In the genomic region with DNA sequence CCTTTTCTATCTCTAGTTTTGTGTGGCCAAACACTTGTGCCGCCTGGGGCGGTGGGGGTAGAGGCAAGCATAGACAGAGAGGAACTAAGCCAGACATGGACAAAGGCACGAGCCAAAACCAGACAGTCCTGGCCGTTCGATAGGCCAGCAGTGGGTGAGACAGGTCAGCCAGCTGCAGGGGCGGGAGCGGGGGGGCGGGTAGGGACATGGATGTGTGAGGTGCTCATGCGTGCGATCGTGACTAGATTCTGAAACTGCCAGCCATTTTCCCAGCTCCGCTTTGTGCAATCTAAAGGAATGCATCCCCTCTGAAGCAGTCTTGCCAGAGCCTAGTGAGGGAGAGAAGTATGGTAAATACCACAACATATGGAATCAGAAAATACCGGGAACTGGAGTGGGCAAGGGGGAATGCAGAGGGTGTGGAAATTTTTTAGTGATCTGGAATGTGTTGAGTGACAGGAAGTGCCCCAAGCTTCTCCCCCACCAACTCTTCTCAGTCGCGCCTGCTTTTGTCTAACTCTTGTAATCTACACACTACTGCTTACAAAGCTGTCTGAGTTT, we compare ENCODE assay signal across 1 cellular context.
A peak's percentile ranks its signal among the peaks of the same experiment; 100 is the strongest.
TF ChIP-seq lines count a peak whose summit lies in the region.

No MANE protein-coding gene starts in this region.

TF ChIP-seq in GM12878, 131 proteins besides CTCF, POLR2A, EP300 and RAD21 (continued from another document and continues in another):
- TF ChIP-seq NRF1 (conservative IDR thresholded peaks at IDR 0.05; ENCODE audit: low read depth, low read length) (no peak), EED (IDR thresholded peaks at IDR 0.05; ENCODE audit: low read depth) (peak; percentile 91), CBX5 (IDR thresholded peaks at IDR 0.05; ENCODE audit: low read depth) (0 out of 2 replicates have a peak, but pooled peaks have one; percentile 53), MYC (IDR thresholded peaks at IDR 0.05; ENCODE audit: insufficient read depth, insufficient read length, insufficient replicate concordance, low read length, severe bottlenecking) (no peak), IKZF2 (IDR thresholded peaks at IDR 0.05) (peak; percentile 95), RAD51 (IDR thresholded peaks at IDR 0.05) (no peak), MEF2A (IDR thresholded peaks at IDR 0.05; ENCODE audit: insufficient read depth, low read depth, low read length) (0 out of 2 replicates have a peak, but pooled peaks have one; percentile 5), TARDBP (IDR thresholded peaks at IDR 0.05; ENCODE audit: borderline replicate concordance) (no peak), RFX5 (IDR thresholded peaks at IDR 0.05; ENCODE audit: low read depth, low read length) (no peak), PAX8 (IDR thresholded peaks at IDR 0.05) (peak; percentile 88), KDM1A (IDR thresholded peaks at IDR 0.05; ENCODE audit: borderline replicate concordance) (no peak), IRF4 (IDR thresholded peaks at IDR 0.05; ENCODE audit: low read depth, low read length) (0 out of 2 replicates have a peak, but pooled peaks have one; percentile 53), ZBED1 (IDR thresholded peaks at IDR 0.05; ENCODE audit: borderline replicate concordance) (no peak), SIN3A (IDR thresholded peaks at IDR 0.05; ENCODE audit: low read depth, low read length) (peak; percentile 84; the same call in 1 of the 2 replicates), SPI1 (IDR thresholded peaks at IDR 0.05; ENCODE audit: borderline replicate concordance, insufficient read depth, low read depth, low read length) (peak; percentile 34; the same call in 1 of the 2 replicates), POLR2AphosphoS2 (IDR thresholded peaks at IDR 0.05; ENCODE audit: low read depth, low read length) (peak; percentile 74; the same call in 1 of the 2 replicates), NR2F1 (conservative IDR thresholded peaks at IDR 0.05) (peak; percentile 77), SMARCA5 (IDR thresholded peaks at IDR 0.05) (no peak; the same call in 1 of the 2 replicates), NFXL1 (IDR thresholded peaks at IDR 0.05; ENCODE audit: borderline replicate concordance) (no peak), NR2C1 (IDR thresholded peaks at IDR 0.05) (no peak), RB1 (IDR thresholded peaks at IDR 0.05; ENCODE audit: borderline replicate concordance) (no peak), FOXM1 (IDR thresholded peaks at IDR 0.05; ENCODE audit: low read depth, low read length) (no peak), TCF12 (IDR thresholded peaks at IDR 0.05; ENCODE audit: low read depth, low read length) (peak; percentile 85), HCFC1 (IDR thresholded peaks at IDR 0.05; ENCODE audit: low read length) (no peak), FOXK2 (IDR thresholded peaks at IDR 0.05) (no peak), SUPT20H (IDR thresholded peaks at IDR 0.05; ENCODE audit: borderline replicate concordance, control insufficient read depth, low read depth, low read length) (no peak), MYB (IDR thresholded peaks at IDR 0.05; ENCODE audit: borderline replicate concordance, low read depth, low read length) (no peak), CHD1 (IDR thresholded peaks at IDR 0.05; ENCODE audit: low read depth, low read length) (no peak), SREBF1 (IDR thresholded peaks at IDR 0.05; ENCODE audit: low read length) (no peak), YBX1 (IDR thresholded peaks at IDR 0.05) (no peak), POU2F2 (IDR thresholded peaks at IDR 0.05; ENCODE audit: borderline replicate concordance, low read depth, low read length) (no peak; the same call in 1 of the 3 replicates), ESRRA (IDR thresholded peaks at IDR 0.05; ENCODE audit: low read length) (no peak), RCOR1 (conservative IDR thresholded peaks at IDR 0.05; ENCODE audit: low read depth, low read length) (no peak), TBL1XR1 (IDR thresholded peaks at IDR 0.05; ENCODE audit: low read depth, low read length) (no peak), CBX3 (IDR thresholded peaks at IDR 0.05; ENCODE audit: borderline replicate concordance, low read depth) (no peak), CHD2 (IDR thresholded peaks at IDR 0.05; ENCODE audit: borderline replicate concordance, low read depth, low read length) (peak; percentile 40; the same call in 1 of the 2 replicates), SMAD1 (IDR thresholded peaks at IDR 0.05; ENCODE audit: low read depth, partially characterized antibody) (no peak), IKZF1 (conservative IDR thresholded peaks at IDR 0.05) (peak; percentile 96)
- TF ChIP-seq, protein P1, sequence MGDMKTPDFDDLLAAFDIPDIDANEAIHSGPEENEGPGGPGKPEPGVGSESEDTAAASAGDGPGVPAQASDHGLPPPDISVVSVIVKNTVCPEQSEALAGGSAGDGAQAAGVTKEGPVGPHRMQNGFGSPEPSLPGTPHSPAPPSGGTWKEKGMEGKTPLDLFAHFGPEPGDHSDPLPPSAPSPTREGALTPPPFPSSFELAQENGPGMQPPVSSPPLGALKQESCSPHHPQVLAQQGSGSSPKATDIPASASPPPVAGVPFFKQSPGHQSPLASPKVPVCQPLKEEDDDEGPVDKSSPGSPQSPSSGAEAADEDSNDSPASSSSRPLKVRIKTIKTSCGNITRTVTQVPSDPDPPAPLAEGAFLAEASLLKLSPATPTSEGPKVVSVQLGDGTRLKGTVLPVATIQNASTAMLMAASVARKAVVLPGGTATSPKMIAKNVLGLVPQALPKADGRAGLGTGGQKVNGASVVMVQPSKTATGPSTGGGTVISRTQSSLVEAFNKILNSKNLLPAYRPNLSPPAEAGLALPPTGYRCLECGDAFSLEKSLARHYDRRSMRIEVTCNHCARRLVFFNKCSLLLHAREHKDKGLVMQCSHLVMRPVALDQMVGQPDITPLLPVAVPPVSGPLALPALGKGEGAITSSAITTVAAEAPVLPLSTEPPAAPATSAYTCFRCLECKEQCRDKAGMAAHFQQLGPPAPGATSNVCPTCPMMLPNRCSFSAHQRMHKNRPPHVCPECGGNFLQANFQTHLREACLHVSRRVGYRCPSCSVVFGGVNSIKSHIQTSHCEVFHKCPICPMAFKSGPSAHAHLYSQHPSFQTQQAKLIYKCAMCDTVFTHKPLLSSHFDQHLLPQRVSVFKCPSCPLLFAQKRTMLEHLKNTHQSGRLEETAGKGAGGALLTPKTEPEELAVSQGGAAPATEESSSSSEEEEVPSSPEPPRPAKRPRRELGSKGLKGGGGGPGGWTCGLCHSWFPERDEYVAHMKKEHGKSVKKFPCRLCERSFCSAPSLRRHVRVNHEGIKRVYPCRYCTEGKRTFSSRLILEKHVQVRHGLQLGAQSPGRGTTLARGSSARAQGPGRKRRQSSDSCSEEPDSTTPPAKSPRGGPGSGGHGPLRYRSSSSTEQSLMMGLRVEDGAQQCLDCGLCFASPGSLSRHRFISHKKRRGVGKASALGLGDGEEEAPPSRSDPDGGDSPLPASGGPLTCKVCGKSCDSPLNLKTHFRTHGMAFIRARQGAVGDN (IDR thresholded peaks at IDR 0.05) = peak; percentile 63
- TF ChIP-seq, protein P2, sequence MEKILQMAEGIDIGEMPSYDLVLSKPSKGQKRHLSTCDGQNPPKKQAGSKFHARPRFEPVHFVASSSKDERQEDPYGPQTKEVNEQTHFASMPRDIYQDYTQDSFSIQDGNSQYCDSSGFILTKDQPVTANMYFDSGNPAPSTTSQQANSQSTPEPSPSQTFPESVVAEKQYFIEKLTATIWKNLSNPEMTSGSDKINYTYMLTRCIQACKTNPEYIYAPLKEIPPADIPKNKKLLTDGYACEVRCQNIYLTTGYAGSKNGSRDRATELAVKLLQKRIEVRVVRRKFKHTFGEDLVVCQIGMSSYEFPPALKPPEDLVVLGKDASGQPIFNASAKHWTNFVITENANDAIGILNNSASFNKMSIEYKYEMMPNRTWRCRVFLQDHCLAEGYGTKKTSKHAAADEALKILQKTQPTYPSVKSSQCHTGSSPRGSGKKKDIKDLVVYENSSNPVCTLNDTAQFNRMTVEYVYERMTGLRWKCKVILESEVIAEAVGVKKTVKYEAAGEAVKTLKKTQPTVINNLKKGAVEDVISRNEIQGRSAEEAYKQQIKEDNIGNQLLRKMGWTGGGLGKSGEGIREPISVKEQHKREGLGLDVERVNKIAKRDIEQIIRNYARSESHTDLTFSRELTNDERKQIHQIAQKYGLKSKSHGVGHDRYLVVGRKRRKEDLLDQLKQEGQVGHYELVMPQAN (conservative IDR thresholded peaks at IDR 0.05) = 0 out of 2 replicates have a peak, but pooled peaks have one; percentile 41
- TF ChIP-seq, protein P3, sequence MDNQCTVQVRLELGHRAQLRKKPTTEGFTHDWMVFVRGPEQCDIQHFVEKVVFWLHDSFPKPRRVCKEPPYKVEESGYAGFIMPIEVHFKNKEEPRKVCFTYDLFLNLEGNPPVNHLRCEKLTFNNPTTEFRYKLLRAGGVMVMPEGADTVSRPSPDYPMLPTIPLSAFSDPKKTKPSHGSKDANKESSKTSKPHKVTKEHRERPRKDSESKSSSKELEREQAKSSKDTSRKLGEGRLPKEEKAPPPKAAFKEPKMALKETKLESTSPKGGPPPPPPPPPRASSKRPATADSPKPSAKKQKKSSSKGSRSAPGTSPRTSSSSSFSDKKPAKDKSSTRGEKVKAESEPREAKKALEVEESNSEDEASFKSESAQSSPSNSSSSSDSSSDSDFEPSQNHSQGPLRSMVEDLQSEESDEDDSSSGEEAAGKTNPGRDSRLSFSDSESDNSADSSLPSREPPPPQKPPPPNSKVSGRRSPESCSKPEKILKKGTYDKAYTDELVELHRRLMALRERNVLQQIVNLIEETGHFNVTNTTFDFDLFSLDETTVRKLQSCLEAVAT (IDR thresholded peaks at IDR 0.05) = peak; percentile 79
- TF ChIP-seq, protein P4, sequence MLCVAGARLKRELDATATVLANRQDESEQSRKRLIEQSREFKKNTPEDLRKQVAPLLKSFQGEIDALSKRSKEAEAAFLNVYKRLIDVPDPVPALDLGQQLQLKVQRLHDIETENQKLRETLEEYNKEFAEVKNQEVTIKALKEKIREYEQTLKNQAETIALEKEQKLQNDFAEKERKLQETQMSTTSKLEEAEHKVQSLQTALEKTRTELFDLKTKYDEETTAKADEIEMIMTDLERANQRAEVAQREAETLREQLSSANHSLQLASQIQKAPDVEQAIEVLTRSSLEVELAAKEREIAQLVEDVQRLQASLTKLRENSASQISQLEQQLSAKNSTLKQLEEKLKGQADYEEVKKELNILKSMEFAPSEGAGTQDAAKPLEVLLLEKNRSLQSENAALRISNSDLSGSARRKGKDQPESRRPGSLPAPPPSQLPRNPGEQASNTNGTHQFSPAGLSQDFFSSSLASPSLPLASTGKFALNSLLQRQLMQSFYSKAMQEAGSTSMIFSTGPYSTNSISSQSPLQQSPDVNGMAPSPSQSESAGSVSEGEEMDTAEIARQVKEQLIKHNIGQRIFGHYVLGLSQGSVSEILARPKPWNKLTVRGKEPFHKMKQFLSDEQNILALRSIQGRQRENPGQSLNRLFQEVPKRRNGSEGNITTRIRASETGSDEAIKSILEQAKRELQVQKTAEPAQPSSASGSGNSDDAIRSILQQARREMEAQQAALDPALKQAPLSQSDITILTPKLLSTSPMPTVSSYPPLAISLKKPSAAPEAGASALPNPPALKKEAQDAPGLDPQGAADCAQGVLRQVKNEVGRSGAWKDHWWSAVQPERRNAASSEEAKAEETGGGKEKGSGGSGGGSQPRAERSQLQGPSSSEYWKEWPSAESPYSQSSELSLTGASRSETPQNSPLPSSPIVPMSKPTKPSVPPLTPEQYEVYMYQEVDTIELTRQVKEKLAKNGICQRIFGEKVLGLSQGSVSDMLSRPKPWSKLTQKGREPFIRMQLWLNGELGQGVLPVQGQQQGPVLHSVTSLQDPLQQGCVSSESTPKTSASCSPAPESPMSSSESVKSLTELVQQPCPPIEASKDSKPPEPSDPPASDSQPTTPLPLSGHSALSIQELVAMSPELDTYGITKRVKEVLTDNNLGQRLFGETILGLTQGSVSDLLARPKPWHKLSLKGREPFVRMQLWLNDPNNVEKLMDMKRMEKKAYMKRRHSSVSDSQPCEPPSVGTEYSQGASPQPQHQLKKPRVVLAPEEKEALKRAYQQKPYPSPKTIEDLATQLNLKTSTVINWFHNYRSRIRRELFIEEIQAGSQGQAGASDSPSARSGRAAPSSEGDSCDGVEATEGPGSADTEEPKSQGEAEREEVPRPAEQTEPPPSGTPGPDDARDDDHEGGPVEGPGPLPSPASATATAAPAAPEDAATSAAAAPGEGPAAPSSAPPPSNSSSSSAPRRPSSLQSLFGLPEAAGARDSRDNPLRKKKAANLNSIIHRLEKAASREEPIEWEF (IDR thresholded peaks at IDR 0.05; ENCODE audit: insufficient replicate concordance, low read depth, low read length) = no peak
- TF ChIP-seq, protein P5, sequence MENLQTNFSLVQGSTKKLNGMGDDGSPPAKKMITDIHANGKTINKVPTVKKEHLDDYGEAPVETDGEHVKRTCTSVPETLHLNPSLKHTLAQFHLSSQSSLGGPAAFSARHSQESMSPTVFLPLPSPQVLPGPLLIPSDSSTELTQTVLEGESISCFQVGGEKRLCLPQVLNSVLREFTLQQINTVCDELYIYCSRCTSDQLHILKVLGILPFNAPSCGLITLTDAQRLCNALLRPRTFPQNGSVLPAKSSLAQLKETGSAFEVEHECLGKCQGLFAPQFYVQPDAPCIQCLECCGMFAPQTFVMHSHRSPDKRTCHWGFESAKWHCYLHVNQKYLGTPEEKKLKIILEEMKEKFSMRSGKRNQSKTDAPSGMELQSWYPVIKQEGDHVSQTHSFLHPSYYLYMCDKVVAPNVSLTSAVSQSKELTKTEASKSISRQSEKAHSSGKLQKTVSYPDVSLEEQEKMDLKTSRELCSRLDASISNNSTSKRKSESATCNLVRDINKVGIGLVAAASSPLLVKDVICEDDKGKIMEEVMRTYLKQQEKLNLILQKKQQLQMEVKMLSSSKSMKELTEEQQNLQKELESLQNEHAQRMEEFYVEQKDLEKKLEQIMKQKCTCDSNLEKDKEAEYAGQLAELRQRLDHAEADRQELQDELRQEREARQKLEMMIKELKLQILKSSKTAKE (IDR thresholded peaks at IDR 0.05; ENCODE audit: low read depth, poor library complexity, severe bottlenecking) = peak; percentile 68
- TF ChIP-seq, protein P6, sequence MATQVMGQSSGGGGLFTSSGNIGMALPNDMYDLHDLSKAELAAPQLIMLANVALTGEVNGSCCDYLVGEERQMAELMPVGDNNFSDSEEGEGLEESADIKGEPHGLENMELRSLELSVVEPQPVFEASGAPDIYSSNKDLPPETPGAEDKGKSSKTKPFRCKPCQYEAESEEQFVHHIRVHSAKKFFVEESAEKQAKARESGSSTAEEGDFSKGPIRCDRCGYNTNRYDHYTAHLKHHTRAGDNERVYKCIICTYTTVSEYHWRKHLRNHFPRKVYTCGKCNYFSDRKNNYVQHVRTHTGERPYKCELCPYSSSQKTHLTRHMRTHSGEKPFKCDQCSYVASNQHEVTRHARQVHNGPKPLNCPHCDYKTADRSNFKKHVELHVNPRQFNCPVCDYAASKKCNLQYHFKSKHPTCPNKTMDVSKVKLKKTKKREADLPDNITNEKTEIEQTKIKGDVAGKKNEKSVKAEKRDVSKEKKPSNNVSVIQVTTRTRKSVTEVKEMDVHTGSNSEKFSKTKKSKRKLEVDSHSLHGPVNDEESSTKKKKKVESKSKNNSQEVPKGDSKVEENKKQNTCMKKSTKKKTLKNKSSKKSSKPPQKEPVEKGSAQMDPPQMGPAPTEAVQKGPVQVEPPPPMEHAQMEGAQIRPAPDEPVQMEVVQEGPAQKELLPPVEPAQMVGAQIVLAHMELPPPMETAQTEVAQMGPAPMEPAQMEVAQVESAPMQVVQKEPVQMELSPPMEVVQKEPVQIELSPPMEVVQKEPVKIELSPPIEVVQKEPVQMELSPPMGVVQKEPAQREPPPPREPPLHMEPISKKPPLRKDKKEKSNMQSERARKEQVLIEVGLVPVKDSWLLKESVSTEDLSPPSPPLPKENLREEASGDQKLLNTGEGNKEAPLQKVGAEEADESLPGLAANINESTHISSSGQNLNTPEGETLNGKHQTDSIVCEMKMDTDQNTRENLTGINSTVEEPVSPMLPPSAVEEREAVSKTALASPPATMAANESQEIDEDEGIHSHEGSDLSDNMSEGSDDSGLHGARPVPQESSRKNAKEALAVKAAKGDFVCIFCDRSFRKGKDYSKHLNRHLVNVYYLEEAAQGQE (IDR thresholded peaks at IDR 0.05; ENCODE audit: low read depth, low read length) = no peak
